ENCODE assay signal across 8 cellular contexts in genomic region chr13:49248433-49249002, GRCh38. TPM values are rescaled to one million over a fixed set of nuclear protein-coding genes. Genes with fewer than 3 reads are reported as not detected.
DNase-seq lines count a peak whose midpoint lies in the region; ATAC-seq and TF ChIP-seq lines count a peak whose summit lies in the region.

No MANE protein-coding gene starts in this region.

- H3K27ac Mint-ChIP-seq in activated T-helper 1 cell treated with anti-CD3 and anti-CD28 coated beads, Interleukin-12 subunit alpha, Interleukin-12 subunit beta, Interleukin-2, Interleukin-4 antibody, amounts not matched to agents 30 ng/mL and 10 ng/mL and 1 ng/mL, durations not matched to agents 14 hours and 24 hours and 36 hours = peak overlapping the region; percentile 97
- peak overlapping the region; percentile 96 for H3K27ac Mint-ChIP-seq in progenitor cell of endocrine pancreas

- peaks cover 9% of the 10 kb centered on the region for H3K27me3 Mint-ChIP-seq in activated T-helper 1 cell treated with anti-CD3 and anti-CD28 coated beads, Interleukin-12 subunit alpha, Interleukin-12 subunit beta, Interleukin-2, Interleukin-4 antibody, amounts not matched to agents 30 ng/mL and 10 ng/mL and 1 ng/mL, durations not matched to agents 14 hours and 24 hours and 36 hours (ENCODE audit: insufficient read depth)
- no peaks in the 10 kb centered on the region for H3K27me3 Mint-ChIP-seq in progenitor cell of endocrine pancreas

- H3K4me1 ChIP-seq in heart left ventricle = peaks cover 0 to 40% (median 14%) of the 10 kb centered on the region in 12 donors

- peaks cover 13% of the 10 kb centered on the region for H3K36me3 Mint-ChIP-seq in activated T-helper 1 cell treated with anti-CD3 and anti-CD28 coated beads, Interleukin-12 subunit alpha, Interleukin-12 subunit beta, Interleukin-2, Interleukin-4 antibody, amounts not matched to agents 30 ng/mL and 10 ng/mL and 1 ng/mL, durations not matched to agents 14 hours and 24 hours and 36 hours (ENCODE audit: low read depth)
- H3K36me3 Mint-ChIP-seq in progenitor cell of endocrine pancreas (ENCODE audit: insufficient read depth) = no peaks in the 10 kb centered on the region

- H3K27ac ChIP-seq in heart left ventricle = peak overlapping the region; percentile 74 to 93 (median 90)

- peaks cover 0 to 33% (median 7%) of the 10 kb centered on the region in 9 donors for H3K36me3 ChIP-seq in heart left ventricle

- H3K9me3 Mint-ChIP-seq in activated T-helper 1 cell treated with anti-CD3 and anti-CD28 coated beads, Interleukin-12 subunit alpha, Interleukin-12 subunit beta, Interleukin-2, Interleukin-4 antibody, amounts not matched to agents 30 ng/mL and 10 ng/mL and 1 ng/mL, durations not matched to agents 14 hours and 24 hours and 36 hours = no peaks in the 10 kb centered on the region
- no peaks in the 10 kb centered on the region for H3K9me3 Mint-ChIP-seq in progenitor cell of endocrine pancreas (ENCODE audit: low read depth)

- H3K4me3 Mint-ChIP-seq in activated T-helper 1 cell treated with anti-CD3 and anti-CD28 coated beads, Interleukin-12 subunit alpha, Interleukin-12 subunit beta, Interleukin-2, Interleukin-4 antibody, amounts not matched to agents 30 ng/mL and 10 ng/mL and 1 ng/mL, durations not matched to agents 14 hours and 24 hours and 36 hours = peak overlapping the region; percentile 97
- H3K4me3 Mint-ChIP-seq in progenitor cell of endocrine pancreas (ENCODE audit: low read depth) = peak overlapping the region; percentile 97

- H3K4me3 ChIP-seq in heart left ventricle = peak overlapping the region; percentile 62 to 97 (median 84)

- WGBS in heart left ventricle, 4 donors = 2 to 3% (median 2%) methylated on average over 18 of the region's 18 CpGs

- no peak for TF ChIP-seq CTCF in GM13976 (IDR thresholded peaks at IDR 0.05; ENCODE audit: borderline replicate concordance, control extremely low read depth, extremely low read depth, insufficient read depth, missing control alignments)
- TF ChIP-seq CTCF in heart left ventricle (IDR thresholded peaks at IDR 0.05) = no peak
- peak; percentile 8 for TF ChIP-seq CTCF in progenitor cell of endocrine pancreas (IDR thresholded peaks at IDR 0.05; ENCODE audit: unreplicated experiment)

- intact Hi-C loops in activated T-helper 1 cell treated with anti-CD3 and anti-CD28 coated beads, Interleukin-12 subunit alpha, Interleukin-12 subunit beta, Interleukin-2, Interleukin-4 antibody, amounts not matched to agents 30 ng/mL and 10 ng/mL and 1 ng/mL, durations not matched to agents 14 hours and 24 hours and 36 hours (cut with micrococcal nuclease) = loop anchor here (2.0 to 5.0 kb wide), 4 partner anchors 32 to 689 kb away; partner anchors contain the start of genes KPNA3, RCBTB1 and SPRYD7
- intact Hi-C loops in heart left ventricle (cut with DNase I) = loop anchor here in 2 of 10 donors (5.0 to 10.0 kb wide), 2 partner anchors 194 to 274 kb away; partner anchors contain the start of genes CAB39L (in 1 of the 2), FNDC3A (in 1 of the 2) and SETDB2 (in 1 of the 2)

- in situ Hi-C loops in ACHN (cut with HindIII; ENCODE audit: low pct_ligation_motif_present, low pct_unique_long_range_greater_than_20kb, low sequenced_read_pairs) = no loop called here
- in situ Hi-C loops in GM13976 (cut with MboI; ENCODE audit: low sequenced_read_pairs, unreplicated experiment) = no loop called here

- peak; percentile 6 for ATAC-seq in HG03571 (IDR thresholded peaks at IDR 0.05; ENCODE audit: unreplicated experiment)
- peak; percentile 1 to 32 (median 20) for ATAC-seq in heart left ventricle
- ATAC-seq in HG02763 (IDR thresholded peaks at IDR 0.05; ENCODE audit: unreplicated experiment) = no peak
- ATAC-seq in HG03196 (IDR thresholded peaks at IDR 0.05; ENCODE audit: unreplicated experiment) = no peak

- H3K27me3 ChIP-seq in heart left ventricle = no peaks in the 10 kb centered on the region

- H3K9me3 ChIP-seq in heart left ventricle = no peaks in the 10 kb centered on the region

- H3K4me1 Mint-ChIP-seq in activated T-helper 1 cell treated with anti-CD3 and anti-CD28 coated beads, Interleukin-12 subunit alpha, Interleukin-12 subunit beta, Interleukin-2, Interleukin-4 antibody, amounts not matched to agents 30 ng/mL and 10 ng/mL and 1 ng/mL, durations not matched to agents 14 hours and 24 hours and 36 hours (ENCODE audit: low read depth) = peaks cover 46% of the 10 kb centered on the region
- peaks cover 29% of the 10 kb centered on the region for H3K4me1 Mint-ChIP-seq in progenitor cell of endocrine pancreas (ENCODE audit: low read depth)

- DNase-seq in ACHN (peak; percentile 5), GM13976 (ENCODE audit: low spot score) (peak; percentile 22), heart left ventricle (peak in 1 of 5 donors; percentile 25), progenitor cell of endocrine pancreas (ENCODE audit: low spot score, unreplicated experiment) (no peak)
- DNase-seq in activated T-helper 1 cell treated with anti-CD3 and anti-CD28 coated beads, Interleukin-12 subunit alpha, Interleukin-12 subunit beta, Interleukin-2, Interleukin-4 antibody, amounts not matched to agents 30 ng/mL and 10 ng/mL and 1 ng/mL, durations not matched to agents 14 hours and 24 hours and 36 hours (ENCODE audit: low spot score) = peak; percentile 12

- TF ChIP-seq POLR2A in heart left ventricle (IDR thresholded peaks at IDR 0.05) = no peak

RNA-seq across cellular contexts. Expression of gene CDADC1, which starts 0.8 kb away (rescaled TPM):
- total RNA-seq in activated T-helper 1 cell treated with anti-CD3 and anti-CD28 coated beads, Interleukin-12 subunit alpha, Interleukin-12 subunit beta, Interleukin-2, Interleukin-4 antibody, amounts not matched to agents 30 ng/mL and 10 ng/mL and 1 ng/mL, durations not matched to agents 14 hours and 24 hours and 36 hours = 8.1 and 9.5 TPM in 2 replicates
- 10 to 100 TPM in 7 of 9 donors, 1 to 10 TPM in 2; 2.8 to 10.8 (median 10.3) TPM for total RNA-seq in heart left ventricle
- 1 to 10 TPM; 4.4 to 8.2 TPM for polyA plus RNA-seq in heart left ventricle
- 11.7 and 13.9 TPM in 2 replicates for total RNA-seq in progenitor cell of endocrine pancreas

RNA-seq across cellular contexts. Expression of gene MLNR, which starts 28.4 kb away (rescaled TPM):
- not detected in 2 replicates for total RNA-seq in activated T-helper 1 cell treated with anti-CD3 and anti-CD28 coated beads, Interleukin-12 subunit alpha, Interleukin-12 subunit beta, Interleukin-2, Interleukin-4 antibody, amounts not matched to agents 30 ng/mL and 10 ng/mL and 1 ng/mL, durations not matched to agents 14 hours and 24 hours and 36 hours
- total RNA-seq in heart left ventricle (under 1 TPM in 2 of 9 donors, not detected in 7; 0.50 to 0.75 TPM), progenitor cell of endocrine pancreas (0.24 and 0.31 TPM in 2 replicates)
- polyA plus RNA-seq in heart left ventricle = not detected

Comparison
In these comparisons a context has a peak if more than half of its experiments do, and no peak if none do; other contexts are left out.
1. ATAC-seq: peak in HG03571 (single experiment) and heart left ventricle (4 of 4); none in HG02763 (single experiment) and HG03196 (single experiment).